19 cellular contexts compared by ENCODE assay signal in genomic region chr6:151514000-151514730, GRCh38. TPM values are rescaled to one million over a fixed set of nuclear protein-coding genes. Genes with fewer than 3 reads are reported as not detected.
"Had no signal": no experiment of that assay in that cellular context is flagged by ENCODE, and none has a peak within 500 bp of the region (broad histone marks: within the 10 kb centered on the region; RNA-seq: fewer than 3 reads in every experiment).

No MANE protein-coding gene starts in this region.

- H3K36me3 ChIP-seq: adrenal gland, colonic mucosa, heart left ventricle, left ventricle myocardium inferior, suprapubic skin, upper lobe of right lung, WERI-Rb-1 had no signal

- H3K27ac ChIP-seq: adrenal gland, colonic mucosa, heart left ventricle, left ventricle myocardium inferior, suprapubic skin, upper lobe of right lung, WERI-Rb-1 had no signal

- H3K27me3 ChIP-seq: adrenal gland, colonic mucosa, heart left ventricle, suprapubic skin, upper lobe of right lung had no signal

- H3K4me1 ChIP-seq: adrenal gland, colonic mucosa, left ventricle myocardium inferior, suprapubic skin, upper lobe of right lung had no signal

- ATAC-seq: activated CD4-positive, alpha-beta T cell treated with anti-CD3 and anti-CD28 coated beads for 36 hours; activated CD8-positive, alpha-beta T cell treated with anti-CD3 and anti-CD28 coated beads for 36 hours; heart left ventricle; upper lobe of right lung had no signal

- DNase-seq: activated CD4-positive, alpha-beta T cell treated with anti-CD3 and anti-CD28 coated beads for 36 hours; activated CD8-positive, alpha-beta memory T cell treated with anti-CD3 and anti-CD28 coated beads, Interleukin-2, amount 50 U/mL, for 48 hours; activated CD8-positive, alpha-beta T cell treated with anti-CD3 and anti-CD28 coated beads for 36 hours; activated naive CD4-positive, alpha-beta T cell treated with anti-CD3 and anti-CD28 coated beads, Interleukin-2, amount 50 U/mL, for 16 hours; adrenal gland; caudate nucleus; colonic mucosa; effector CD4-positive, alpha-beta T cell; foreskin melanocyte; heart left ventricle; islet precursor cell; left ventricle myocardium inferior; mesenchymal stem cell; stimulated activated CD4-positive, alpha-beta T cell treated with anti-CD3 and anti-CD28 coated beads, Interleukin-12 subunit alpha, Interleukin-12 subunit beta, amount 100 ng/mL, for 4 hours; stimulated activated naive CD4-positive, alpha-beta T cell; upper lobe of right lung; WERI-Rb-1 had no signal

- H3K9me3 ChIP-seq: adrenal gland, colonic mucosa, upper lobe of right lung had no signal

- H3K4me3 ChIP-seq: adrenal gland, colonic mucosa, heart left ventricle, left ventricle myocardium inferior, suprapubic skin, upper lobe of right lung had no signal

- FAIRE-seq: endothelial cell of umbilical vein had no signal

RNA-seq across cellular contexts. Expression of gene CCDC170, which starts 20.3 kb away (rescaled TPM):
- total RNA-seq: activated CD4-positive, alpha-beta T cell treated with anti-CD3 and anti-CD28 coated beads for 36 hours; activated CD8-positive, alpha-beta T cell treated with anti-CD3 and anti-CD28 coated beads for 36 hours had no signal
